8 cellular contexts compared by ENCODE assay signal in the genomic region with DNA sequence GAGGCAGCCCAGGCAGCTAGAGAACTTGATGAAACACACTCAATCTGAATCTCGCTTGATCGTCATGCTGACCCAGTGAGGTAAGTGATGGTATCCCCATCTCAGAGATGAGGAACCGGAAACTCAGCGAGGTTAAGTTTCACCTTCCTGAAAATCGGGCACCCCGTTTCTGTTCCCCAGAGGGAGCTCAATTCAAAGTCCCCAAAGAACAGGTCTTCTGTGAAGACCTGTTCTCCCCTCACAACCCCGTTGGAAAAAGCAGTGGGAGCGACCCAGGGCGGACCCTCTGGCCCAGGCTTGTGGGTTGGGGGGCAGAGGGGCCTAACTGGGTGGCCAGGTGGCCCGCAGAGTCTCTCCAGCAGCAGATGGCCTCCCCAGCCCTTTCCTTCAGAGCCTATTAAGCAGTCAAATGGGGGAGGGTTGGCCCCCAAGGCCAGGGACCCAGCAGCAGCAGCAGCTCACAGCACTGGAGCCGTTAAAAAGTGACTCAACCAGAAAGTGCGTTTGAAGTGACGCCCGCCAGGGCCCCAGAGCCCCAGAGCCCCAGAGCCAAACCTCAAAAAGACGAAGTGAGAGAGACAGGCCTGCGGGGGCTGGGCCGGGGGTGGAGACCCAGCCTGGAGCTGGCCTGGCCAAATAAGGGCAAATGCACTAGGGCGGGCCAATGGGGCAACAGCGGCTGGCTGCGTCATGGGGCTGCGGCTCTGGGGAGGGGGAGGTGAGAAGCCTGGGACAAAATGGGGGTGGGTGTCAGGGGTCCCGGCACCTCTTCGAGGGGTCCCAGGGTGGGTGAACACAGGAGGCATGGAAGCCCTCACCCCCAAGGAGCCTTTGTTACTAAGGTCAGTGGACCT. TPM values are rescaled to one million over a fixed set of nuclear protein-coding genes. Genes with fewer than 3 reads are reported as not detected.
DNase-seq lines count a peak whose midpoint lies in the region; ATAC-seq and TF ChIP-seq lines count a peak whose summit lies in the region.

No MANE protein-coding gene starts in this region.

- peak; percentile 68 for DNase-seq in GM10266 (ENCODE audit: extremely low spot score)
- peak; percentile 91 for DNase-seq in NCI-H82 (lab: John Stamatoyannopoulos, UW)
- peak; percentile 89 for DNase-seq in activated T-cell treated with anti-CD3 and anti-CD28 coated beads for 4 hours
- DNase-seq in fibroblast of peridontal ligament (ENCODE audit: extremely low read depth) = peak; percentile 70
- DNase-seq in thoracic aorta (ENCODE audit: low spot score) = no peak
- DNase-seq in NCI-H446 treated with DMSO at 0.1 percent for 48 hours (lab: John Stamatoyannopoulos, UW) = no peak

- H3K27ac ChIP-seq in neutrophil = peak overlapping the region; percentile 100
- peak overlapping the region in 1 of 2 donors; percentile 58 for H3K27ac ChIP-seq in thoracic aorta

- H3K36me3 ChIP-seq in neutrophil (peaks cover under 1% of the 10 kb centered on the region), thoracic aorta (no peaks in the 10 kb centered on the region)

- TF ChIP-seq CTCF in GM10266 (IDR thresholded peaks at IDR 0.05; ENCODE audit: control insufficient read depth, insufficient read depth, low read depth, missing control alignments) (peak; percentile 9), neutrophil (IDR thresholded peaks at IDR 0.05) (peak; percentile 38), thoracic aorta (IDR thresholded peaks at IDR 0.05) (no peak)

- H3K4me3 ChIP-seq in neutrophil (ENCODE audit: low read depth in 1 of 2, low read length in 1 of 2) (peak overlapping the region; percentile 86 to 95), thoracic aorta (peak overlapping the region; percentile 30)

- no peaks in the 10 kb centered on the region for H3K9me3 ChIP-seq in neutrophil
- no peaks in the 10 kb centered on the region for H3K9me3 ChIP-seq in thoracic aorta

- H3K4me1 ChIP-seq in neutrophil (ENCODE audit: control insufficient read depth in 1 of 2, insufficient read depth in 1 of 2, low read depth in 1 of 2, low read length in 1 of 2) (peaks cover 96 to 100% of the 10 kb centered on the region in 2 experiments), thoracic aorta (ENCODE audit: control insufficient read depth in 1 of 2, low read depth in 2 of 2) (peaks cover 7 to 19% of the 10 kb centered on the region in 2 donors)

- H3K27me3 ChIP-seq in neutrophil (no peaks in the 10 kb centered on the region), thoracic aorta (replicated peaks; ENCODE audit: insufficient read depth) (no peaks in the 10 kb centered on the region)

- ATAC-seq in HG02571 (IDR thresholded peaks at IDR 0.05; ENCODE audit: unreplicated experiment) (peak; percentile 58), thoracic aorta (ENCODE audit: insufficient number of reproducible peaks, low FRiP score, low read depth) (no peak)

RNA-seq across cellular contexts. Expression of a gene that starts 9.2 kb away (rescaled TPM):
- total RNA-seq in thoracic aorta = 10 to 100 TPM; 22.6 to 26.3 TPM

RNA-seq across cellular contexts. Expression of a gene that starts 14.2 kb away (rescaled TPM):
- total RNA-seq in thoracic aorta = 10 to 100 TPM; 30.6 to 37.3 TPM

RNA-seq across cellular contexts. Expression of a gene that starts 57.1 kb away (rescaled TPM):
- total RNA-seq in thoracic aorta = under 1 TPM in 1 of 2 donors, not detected in 1; 0.14 TPM

Comparison
In these comparisons a context has a peak if more than half of its experiments do, and no peak if none do; other contexts are left out.
1. DNase-seq: peak in GM10266 (single experiment), NCI-H82 (single experiment), activated T-cell treated with anti-CD3 and anti-CD28 coated beads for 4 hours (single experiment) and fibroblast of peridontal ligament (single experiment); none in thoracic aorta (single experiment) and NCI-H446 treated with DMSO at 0.1 percent for 48 hours (single experiment).